In genomic region chr7:121288894-121289293, GRCh38 we compare ENCODE assay signal across 18 cellular contexts. TPM values are rescaled to one million over a fixed set of nuclear protein-coding genes. Genes with fewer than 3 reads are reported as not detected.
A peak's percentile ranks its signal among the peaks of the same experiment; 100 is the strongest.
DNase-seq lines count a peak whose midpoint lies in the region; ATAC-seq and TF ChIP-seq lines count a peak whose summit lies in the region.
"Had no signal": no experiment of that assay in that cellular context is flagged by ENCODE, and none has a peak within 500 bp of the region (broad histone marks: within the 10 kb centered on the region; RNA-seq: fewer than 3 reads in every experiment).

No MANE protein-coding gene starts in this region.

- H3K36me3 ChIP-seq in right lobe of liver, result no peaks in the 10 kb centered on the region
- H3K36me3 ChIP-seq: neutrophil had no signal

- peak; percentile 82 for DNase-seq in AG10803 (ENCODE audit: low read depth)
- peak; percentile 92 for DNase-seq in LHCN-M2 (ENCODE audit: low read depth)
- peak; percentile 68 for DNase-seq in brain pericyte (ENCODE audit: low read depth, low spot score)
- peak; percentile 93 for DNase-seq in kidney glomerular epithelial cell (lab: John Stamatoyannopoulos, UW)
- no peak for DNase-seq in right lobe of liver
- DNase-seq in stimulated activated naive CD4-positive, alpha-beta T cell (lab: John Stamatoyannopoulos, UW), result no peak
- no peak for DNase-seq in COLO668 (lab: John Stamatoyannopoulos, UW; ENCODE audit: unreplicated experiment)
- no peak for DNase-seq in activated T-cell treated with anti-CD3 and anti-CD28 coated beads, Interleukin-2, amount 50 U/mL, for 24 hours
- DNase-seq: activated naive CD8-positive, alpha-beta T cell treated with anti-CD3 and anti-CD28 coated beads, Interleukin-2, amount 50 U/mL, for 24 hours; activated T-cell treated with anti-CD3 and anti-CD28 coated beads, Interleukin-2, amount 50 U/mL, for 1 hour; DMS53; H9; stimulated activated CD4-positive, alpha-beta T cell treated with anti-CD3 and anti-CD28 coated beads, Interleukin-4, amount 100 ng/mL, for 4 hours; trophoblast cell had no signal

- H3K36me3 Mint-ChIP-seq in activated T-cell treated with anti-CD3 and anti-CD28 coated beads, Interleukin-2, amount 50 U/mL, for 24 hours (ENCODE audit: low read depth), result no peaks in the 10 kb centered on the region

- H3K9me3 Mint-ChIP-seq in activated T-cell treated with anti-CD3 and anti-CD28 coated beads, Interleukin-2, amount 50 U/mL, for 24 hours, result peaks cover 23% of the 10 kb centered on the region

- peaks cover 31% of the 10 kb centered on the region for H3K27me3 Mint-ChIP-seq in activated T-cell treated with anti-CD3 and anti-CD28 coated beads, Interleukin-2, amount 50 U/mL, for 24 hours
- H3K27me3 Mint-ChIP-seq: B cell had no signal

- no peak overlapping the region for H3K27ac Mint-ChIP-seq in activated T-cell treated with anti-CD3 and anti-CD28 coated beads, Interleukin-2, amount 50 U/mL, for 24 hours
- H3K27ac Mint-ChIP-seq: activated naive CD8-positive, alpha-beta T cell treated with anti-CD3 and anti-CD28 coated beads, Interleukin-2, amount 50 U/mL, for 24 hours; B cell; H9 had no signal

- peaks cover 16% of the 10 kb centered on the region for H3K4me1 Mint-ChIP-seq in activated T-cell treated with anti-CD3 and anti-CD28 coated beads, Interleukin-2, amount 50 U/mL, for 24 hours (ENCODE audit: low read depth)
- H3K4me1 Mint-ChIP-seq: H9 had no signal

- H3K9me3 ChIP-seq in right lobe of liver, result no peaks in the 10 kb centered on the region
- H3K9me3 ChIP-seq: neutrophil had no signal

- H3K4me3 ChIP-seq in AG10803 (ENCODE audit: low read length) (no peak overlapping the region), right lobe of liver (no peak overlapping the region)
- H3K4me3 ChIP-seq: esophagus muscularis mucosa, SJSA1 had no signal

- TF ChIP-seq CTCF in AG10803 (conservative IDR thresholded peaks at IDR 0.05; ENCODE audit: low read length) (no peak), right lobe of liver (IDR thresholded peaks at IDR 0.05) (no peak)

- no peak for ATAC-seq in right lobe of liver
- ATAC-seq: activated naive CD8-positive, alpha-beta T cell treated with anti-CD3 and anti-CD28 coated beads, Interleukin-2, amount 50 U/mL, for 24 hours had no signal

- intact Hi-C loops in right lobe of liver (cut with DNase I), result no loop called here

- TF ChIP-seq POLR2A in right lobe of liver (IDR thresholded peaks at IDR 0.05), result no peak

- H3K27me3 ChIP-seq in right lobe of liver, result no peaks in the 10 kb centered on the region
- H3K27me3 ChIP-seq: esophagus muscularis mucosa, neutrophil, SJSA1 had no signal

- no peak overlapping the region for H3K4me3 Mint-ChIP-seq in activated T-cell treated with anti-CD3 and anti-CD28 coated beads, Interleukin-2, amount 50 U/mL, for 24 hours
- H3K4me3 Mint-ChIP-seq: activated naive CD8-positive, alpha-beta T cell treated with anti-CD3 and anti-CD28 coated beads, Interleukin-2, amount 50 U/mL, for 24 hours; B cell; H9 had no signal

- H3K27ac ChIP-seq in right lobe of liver, result no peak overlapping the region
- H3K27ac ChIP-seq: esophagus muscularis mucosa, neutrophil, SJSA1 had no signal

- H3K4me1 ChIP-seq in right lobe of liver, result no peaks in the 10 kb centered on the region
- H3K4me1 ChIP-seq: esophagus muscularis mucosa had no signal

RNA-seq across cellular contexts. Expression of gene WNT16, which starts 39.9 kb away (rescaled TPM):
- total RNA-seq in LHCN-M2 (2014; rRNA removed), result 0.06 TPM in 1 of 2 replicates, not detected in the other
- 0.02 TPM for polyA plus RNA-seq in LHCN-M2 (2012)
- total RNA-seq in right lobe of liver, result not detected
- total RNA-seq: H9, SJSA1 had no signal

Comparison
In these comparisons a context has a peak if more than half of its experiments do, and no peak if none do; other contexts are left out.
1. DNase-seq: peak in AG10803 (single experiment), LHCN-M2 (single experiment), brain pericyte (single experiment) and kidney glomerular epithelial cell (single experiment); none in right lobe of liver (0 of 3), stimulated activated naive CD4-positive, alpha-beta T cell (0 of 6), COLO668 (single experiment) and activated T-cell treated with anti-CD3 and anti-CD28 coated beads, Interleukin-2, amount 50 U/mL, for 24 hours (single experiment).